In genomic region chr17:9898812-9899211, GRCh38 we compare ENCODE assay signal across 23 cellular contexts. TPM values are rescaled to one million over a fixed set of nuclear protein-coding genes. Genes with fewer than 3 reads are reported as not detected.
A peak's percentile ranks its signal among the peaks of the same experiment; 100 is the strongest.
DNase-seq lines count a peak whose midpoint lies in the region; ATAC-seq and TF ChIP-seq lines count a peak whose summit lies in the region.
"Had no signal": no experiment of that assay in that cellular context is flagged by ENCODE, and none has a peak within 500 bp of the region (broad histone marks: within the 10 kb centered on the region; RNA-seq: fewer than 3 reads in every experiment).

No MANE protein-coding gene starts in this region.

- no peaks in the 10 kb centered on the region for H3K4me1 Mint-ChIP-seq in MCF 10A (ENCODE audit: insufficient read depth, unreplicated experiment)
- no peaks in the 10 kb centered on the region for H3K4me1 Mint-ChIP-seq in CD4-positive, alpha-beta T cell (ENCODE audit: low read depth)
- H3K4me1 Mint-ChIP-seq: B cell; CD4-positive, alpha-beta memory T cell had no signal

- H3K9me3 ChIP-seq in breast epithelium (peaks cover 0 to 6% of the 10 kb centered on the region in 2 donors), sigmoid colon (peaks cover 0 to 3% (median 0%) of the 10 kb centered on the region in 4 donors)
- H3K9me3 ChIP-seq in CD4-positive, alpha-beta T cell (ENCODE audit: control insufficient read depth, low read length), result no peaks in the 10 kb centered on the region
- H3K9me3 ChIP-seq: BLaER1 had no signal

- DNase-seq in breast epithelium (ENCODE audit: low spot score in 2 of 2) (no peak), MCF 10A (ENCODE audit: unreplicated experiment) (no peak), cerebellum (ENCODE audit: low spot score) (peak; percentile 62), sigmoid colon (peak; percentile 55), OCI-M1 (lab: John Stamatoyannopoulos, UW) (no peak), NAMALWA (ENCODE audit: low spot score) (no peak)
- no peak for DNase-seq in CD4-positive, alpha-beta T cell
- DNase-seq in stimulated activated naive CD4-positive, alpha-beta T cell treated with Interleukin-2 at 50 U/mL for 16 hours (lab: John Stamatoyannopoulos, UW), result no peak
- DNase-seq: Calu3; CD4-positive, alpha-beta memory T cell; COR-L47; DMS53; DMS79 treated with DMSO at 0.1 percent for 48 hours; GM23248; H7; HCEC 1CT had no signal

- intact Hi-C loops in breast epithelium (cut with DNase I; ENCODE audit: low total_unique reads), result no loop called here
- intact Hi-C loops in MCF 10A (cut with micrococcal nuclease), result no loop called here
- intact Hi-C loops in sigmoid colon (cut with DNase I), result no loop called here
- intact Hi-C loops in CD4-positive, alpha-beta T cell (cut with DNase I, micrococcal nuclease), result no loop called here

- H3K27ac ChIP-seq in breast epithelium, result peak overlapping the region; percentile 74 to 88
- H3K27ac ChIP-seq in sigmoid colon, result peak overlapping the region in 3 of 4 donors; percentile 31 to 67 (median 59)
- H3K27ac ChIP-seq in CD4-positive, alpha-beta T cell (ENCODE audit: low read depth, low read length), result no peak overlapping the region
- H3K27ac ChIP-seq: 22Rv1, BLaER1, C4-2B, GM23248 had no signal

- H3K4me1 ChIP-seq in breast epithelium (no peaks in the 10 kb centered on the region), sigmoid colon (peaks cover 0 to 12% (median 2%) of the 10 kb centered on the region in 4 donors)
- H3K4me1 ChIP-seq: BLaER1 had no signal

- ATAC-seq in CD4-positive, alpha-beta T cell (ENCODE audit: poor library complexity), result no peak

- H3K27me3 Mint-ChIP-seq in MCF 10A (ENCODE audit: insufficient read depth, unreplicated experiment), result no peaks in the 10 kb centered on the region
- peaks cover 33% of the 10 kb centered on the region for H3K27me3 Mint-ChIP-seq in CD4-positive, alpha-beta T cell

- H3K36me3 Mint-ChIP-seq in MCF 10A (ENCODE audit: insufficient read depth, unreplicated experiment), result no peaks in the 10 kb centered on the region
- H3K36me3 Mint-ChIP-seq in CD4-positive, alpha-beta T cell (ENCODE audit: low read depth), result no peaks in the 10 kb centered on the region
- H3K36me3 Mint-ChIP-seq: CD4-positive, alpha-beta memory T cell had no signal

- TF ChIP-seq CTCF in breast epithelium (IDR thresholded peaks at IDR 0.05), result no peak
- TF ChIP-seq CTCF in MCF 10A (IDR thresholded peaks at IDR 0.05; ENCODE audit: unreplicated experiment), result no peak
- no peak for TF ChIP-seq CTCF in sigmoid colon (IDR thresholded peaks at IDR 0.05)
- no peak for TF ChIP-seq CTCF in CD4-positive, alpha-beta T cell (IDR thresholded peaks at IDR 0.05)

- H3K36me3 ChIP-seq in breast epithelium (no peaks in the 10 kb centered on the region), sigmoid colon (no peaks in the 10 kb centered on the region)
- H3K36me3 ChIP-seq: BLaER1 had no signal

- H3K4me3 Mint-ChIP-seq in MCF 10A (ENCODE audit: unreplicated experiment), result no peak overlapping the region
- H3K4me3 Mint-ChIP-seq in CD4-positive, alpha-beta T cell, result no peak overlapping the region
- H3K4me3 Mint-ChIP-seq: B cell; CD4-positive, alpha-beta memory T cell had no signal

- H3K27me3 ChIP-seq in breast epithelium (no peaks in the 10 kb centered on the region), sigmoid colon (no peaks in the 10 kb centered on the region)
- H3K27me3 ChIP-seq in CD4-positive, alpha-beta T cell (ENCODE audit: control insufficient read depth, insufficient read depth, low read length), result no peaks in the 10 kb centered on the region
- H3K27me3 ChIP-seq: BLaER1 had no signal

- H3K9me3 Mint-ChIP-seq in MCF 10A (ENCODE audit: unreplicated experiment), result peaks cover 12% of the 10 kb centered on the region
- no peaks in the 10 kb centered on the region for H3K9me3 Mint-ChIP-seq in CD4-positive, alpha-beta T cell

- 90 to 93% methylated on average over 8 of the region's 8 CpGs for WGBS in sigmoid colon, 2 donors

- POLR2A ChIA-PET in MCF 10A (lab: Yijun Ruan, JAX), result no interaction called here
- POLR2A ChIA-PET in CD4-positive, alpha-beta T cell (lab: Charles Lee), result no interaction called here

- H3K4me3 ChIP-seq in breast epithelium (no peak overlapping the region), sigmoid colon (no peak overlapping the region)
- H3K4me3 ChIP-seq: BLaER1, GM23248 had no signal

- TF ChIP-seq EP300 in sigmoid colon (IDR thresholded peaks at IDR 0.05), result no peak

- CTCF ChIA-PET in MCF 10A (lab: Yijun Ruan, JAX), result interaction anchor here (0.5 kb wide), 1 partner anchor 44 kb away, joined by 3 read pairs; no protein-coding TSS in a partner anchor
- CTCF ChIA-PET in CD4-positive, alpha-beta T cell (lab: Charles Lee), result no interaction called here

- BruUV-seq in MCF 10A (replicated peaks; lab: Mats Ljungman, UMichigan), result no TSS peak

- TF ChIP-seq POLR2A in breast epithelium (IDR thresholded peaks at IDR 0.05) (no peak), sigmoid colon (IDR thresholded peaks at IDR 0.05) (no peak)

- no peak overlapping the region for H3K27ac Mint-ChIP-seq in MCF 10A (ENCODE audit: low read depth, unreplicated experiment)
- no peak overlapping the region for H3K27ac Mint-ChIP-seq in CD4-positive, alpha-beta T cell
- H3K27ac Mint-ChIP-seq: B cell had no signal

RNA-seq across cellular contexts. Expression of gene RCVRN, which starts 6.3 kb away (rescaled TPM):
- under 1 TPM; 0.15 to 0.66 (median 0.32) TPM for total RNA-seq in breast epithelium
- total RNA-seq in MCF 10A (2022), result not detected in 2 replicates
- total RNA-seq in cerebellum, result 0.27 TPM
- 1 to 10 TPM in 1 of 4 donors, under 1 TPM in 3; 0.27 to 1.2 (median 0.46) TPM for total RNA-seq in sigmoid colon
- under 1 TPM in 1 of 3 donors, not detected in 2; 0.07 TPM for polyA plus RNA-seq in sigmoid colon
- total RNA-seq in CD4-positive, alpha-beta T cell, result not detected
- total RNA-seq: B cell; Calu3; CD4-positive, alpha-beta memory T cell; Daoy; GM23248; H1; H7 had no signal
- polyA plus RNA-seq: AG04450; CD4-positive, alpha-beta memory T cell; GM23248; H1 had no signal

Comparison
In these comparisons a context has a peak if more than half of its experiments do, and no peak if none do; other contexts are left out.
1. DNase-seq: peak in cerebellum (single experiment) and sigmoid colon (single experiment); none in breast epithelium (0 of 2), MCF 10A (single experiment), CD4-positive, alpha-beta T cell (0 of 10), OCI-M1 (single experiment), stimulated activated naive CD4-positive, alpha-beta T cell treated with Interleukin-2 at 50 U/mL for 16 hours (single experiment) and NAMALWA (single experiment).